In the genomic region with DNA sequence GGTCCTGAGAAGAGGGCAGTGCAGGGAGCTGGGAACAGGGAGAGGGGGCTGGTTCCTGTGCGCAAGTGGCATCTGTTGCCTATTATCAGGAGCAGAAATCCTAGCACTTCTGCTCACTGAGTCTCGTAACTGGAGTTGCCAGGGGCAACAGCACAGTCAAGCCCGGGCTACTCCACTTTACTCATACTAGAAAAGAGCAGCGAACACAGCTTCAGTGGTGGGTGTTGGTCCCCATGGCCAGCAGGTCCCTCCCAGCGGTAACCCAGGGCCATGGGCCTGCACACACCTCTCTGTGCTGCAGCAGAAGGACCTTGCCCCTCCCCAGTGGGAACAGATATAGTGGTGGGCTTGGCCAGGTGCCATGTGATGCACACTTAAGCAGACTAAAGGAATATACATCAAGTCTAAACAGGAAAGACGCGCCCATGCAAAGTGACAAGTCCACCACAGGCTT, we compare ENCODE assay signal across 15 cellular contexts. TPM values are rescaled to one million over a fixed set of nuclear protein-coding genes. Genes with fewer than 3 reads are reported as not detected.
DNase-seq lines count a peak whose midpoint lies in the region; ATAC-seq, FAIRE-seq and TF ChIP-seq lines count a peak whose summit lies in the region.
"Had no signal": no experiment of that assay in that cellular context is flagged by ENCODE, and none has a peak within 500 bp of the region (broad histone marks: within the 10 kb centered on the region; RNA-seq: fewer than 3 reads in every experiment).

No MANE protein-coding gene starts in this region.

- no peaks in the 10 kb centered on the region for H3K9me3 Mint-ChIP-seq in immature natural killer cell
- H3K9me3 Mint-ChIP-seq: activated CD4-positive, alpha-beta T cell treated with anti-CD3 and anti-CD28 coated beads, Interleukin-2, amount 10 ng/mL, durations not matched to agents 7 days and 5 days; activated T-cell treated with anti-CD3 and anti-CD28 coated beads, Interleukin-2, amount 50 U/mL, for 4 hours; dendritic cell treated with granulocyte-macrophage colony-stimulating factor and Interleukin-4, amounts not matched to agents 40 ng/mL and 50 ng/mL, for 4 days had no signal

- H3K27me3 Mint-ChIP-seq in immature natural killer cell (ENCODE audit: low read depth in 3 of 3): peaks cover 0 to 2% (median 0%) of the 10 kb centered on the region in 3 donors
- H3K27me3 Mint-ChIP-seq: activated CD4-positive, alpha-beta T cell treated with anti-CD3 and anti-CD28 coated beads, Interleukin-2, amount 10 ng/mL, durations not matched to agents 7 days and 5 days had no signal

- no peak for ATAC-seq in HG02678 (IDR thresholded peaks at IDR 0.05; ENCODE audit: unreplicated experiment)
- ATAC-seq: activated T-cell treated with anti-CD3 and anti-CD28 coated beads, Interleukin-2, amount 50 U/mL, for 4 hours; sciatic nerve had no signal

- peak; percentile 87 for DNase-seq in DMS 273 (lab: John Stamatoyannopoulos, UW; ENCODE audit: unreplicated experiment)
- DNase-seq in NCI-H1092 (lab: John Stamatoyannopoulos, UW): peak; percentile 21
- peak; percentile 36 for DNase-seq in SK-N-DZ (ENCODE audit: low spot score)
- DNase-seq in immature natural killer cell: peak in 2 of 3 donors; percentile 8 to 18
- no peak for DNase-seq in D721Med (ENCODE audit: insufficient read length, low spot score)
- no peak for DNase-seq in NCI-H446 (lab: John Stamatoyannopoulos, UW)
- DNase-seq: activated CD4-positive, alpha-beta T cell treated with anti-CD3 and anti-CD28 coated beads, Interleukin-2, amount 10 ng/mL, durations not matched to agents 7 days and 5 days; activated T-cell treated with anti-CD3 and anti-CD28 coated beads, Interleukin-2, amount 50 U/mL, for 4 hours; amniotic stem cell; GF-D8; stimulated activated CD4-positive, alpha-beta T cell treated with anti-CD3 and anti-CD28 coated beads, Interleukin-4, amount 100 ng/mL, for 24 hours; T-helper 9 cell had no signal

- FAIRE-seq in D721Med (lab: Jason Lieb, UNC): no peak

- no peak for TF ChIP-seq CTCF in D721Med (IDR thresholded peaks at IDR 0.05; ENCODE audit: insufficient read depth, missing control alignments)

- peak overlapping the region in 4 of 5 donors; percentile 9 to 44 (median 22) for H3K4me3 Mint-ChIP-seq in immature natural killer cell
- H3K4me3 Mint-ChIP-seq: activated CD4-positive, alpha-beta T cell treated with anti-CD3 and anti-CD28 coated beads, Interleukin-2, amount 10 ng/mL, durations not matched to agents 7 days and 5 days; activated T-cell treated with anti-CD3 and anti-CD28 coated beads, Interleukin-2, amount 50 U/mL, for 4 hours; dendritic cell treated with granulocyte-macrophage colony-stimulating factor and Interleukin-4, amounts not matched to agents 40 ng/mL and 50 ng/mL, for 4 days had no signal

- peaks cover 28 to 36% of the 10 kb centered on the region in 2 donors for H3K4me1 Mint-ChIP-seq in immature natural killer cell

- H3K27ac Mint-ChIP-seq in immature natural killer cell: peak overlapping the region; percentile 26 to 74 (median 60)
- H3K27ac Mint-ChIP-seq: activated CD4-positive, alpha-beta T cell treated with anti-CD3 and anti-CD28 coated beads, Interleukin-2, amount 10 ng/mL, durations not matched to agents 7 days and 5 days; dendritic cell treated with granulocyte-macrophage colony-stimulating factor and Interleukin-4, amounts not matched to agents 40 ng/mL and 50 ng/mL, for 4 days had no signal

- peaks cover 7 to 33% (median 17%) of the 10 kb centered on the region in 3 donors for H3K36me3 Mint-ChIP-seq in immature natural killer cell

RNA-seq across cellular contexts. Expression of a gene that starts 8.5 kb away (rescaled TPM):
- polyA plus RNA-seq in SK-N-DZ (2014; cell fraction: cytosol; rRNA removed): 60.0 and 70.2 TPM in 2 replicates
- 102 and 118 TPM in 2 replicates for polyA plus RNA-seq in SK-N-DZ (2014; cell fraction: nucleus; rRNA removed)
- polyA plus RNA-seq in immature natural killer cell: 100 to 1,000 TPM in 1 of 3 donors, 10 to 100 TPM in 2; 62.0 to 106 (median 72.0) TPM

RNA-seq across cellular contexts. Expression of a gene that starts 25.5 kb away (rescaled TPM):
- polyA plus RNA-seq in SK-N-DZ (2014; cell fraction: cytosol; rRNA removed): 1.4 and 2.0 TPM in 2 replicates
- polyA plus RNA-seq in SK-N-DZ (2014; cell fraction: nucleus; rRNA removed): 0.38 and 0.92 TPM in 2 replicates
- polyA plus RNA-seq in immature natural killer cell: not detected

RNA-seq across cellular contexts. Expression of a gene that starts 26.6 kb away (rescaled TPM):
- not detected in 2 replicates for polyA plus RNA-seq in SK-N-DZ (2014; cell fraction: cytosol; rRNA removed)
- not detected in 2 replicates for polyA plus RNA-seq in SK-N-DZ (2014; cell fraction: nucleus; rRNA removed)
- not detected for polyA plus RNA-seq in immature natural killer cell

RNA-seq across cellular contexts. Expression of a gene that starts 33.4 kb away (rescaled TPM):
- polyA plus RNA-seq in SK-N-DZ (2014; cell fraction: cytosol; rRNA removed): 0.13 and 1.2 TPM in 2 replicates
- 0.49 and 1.0 TPM in 2 replicates for polyA plus RNA-seq in SK-N-DZ (2014; cell fraction: nucleus; rRNA removed)
- polyA plus RNA-seq in immature natural killer cell: 10 to 100 TPM; 10.1 to 27.4 (median 11.1) TPM

Comparison
In these comparisons a context has a peak if more than half of its experiments do, and no peak if none do; other contexts are left out.
1. DNase-seq: peak in DMS 273 (single experiment), NCI-H1092 (single experiment), SK-N-DZ (single experiment) and immature natural killer cell (2 of 3); none in D721Med (single experiment) and NCI-H446 (0 of 2).